Comparison of ENCODE assay signal across 8 cellular contexts in genomic region chr2:20578895-20579825, GRCh38.
DNase-seq lines count a peak whose midpoint lies in the region; ATAC-seq and TF ChIP-seq lines count a peak whose summit lies in the region.

No MANE protein-coding gene starts in this region.

- H3K36me3 ChIP-seq in GM23248 (ENCODE audit: low read depth) = no peaks in the 10 kb centered on the region
- H3K36me3 ChIP-seq in brain microvascular endothelial cell (replicated peaks) = no peaks in the 10 kb centered on the region

- in situ Hi-C loops in GM23248 (cut with MboI) (no loop called here), brain microvascular endothelial cell (cut with HindIII; ENCODE audit: low pct_ligation_motif_present, low sequenced_read_pairs) (no loop called here)

- WGBS in GM23248 (ENCODE audit: low coverage in 1 of 2, low lambda C conversion rate in 2 of 2, missing lambda C conversion rate in 2 of 2), 2 experiments = 23 to 25% methylated on average over 15 of the region's 15 CpGs

- no peaks in the 10 kb centered on the region for H3K9me3 ChIP-seq in GM23248 (ENCODE audit: low read depth)

- H3K27ac Mint-ChIP-seq in stimulated activated effector memory CD8-positive, alpha-beta T cell treated with anti-CD3 and anti-CD28 coated beads, Interleukin-12 subunit alpha, Interleukin-12 subunit beta, amount 100 ng/mL, for 72 hours = peak overlapping the region; percentile 88

- peaks cover 10% of the 10 kb centered on the region for H3K36me3 Mint-ChIP-seq in stimulated activated effector memory CD8-positive, alpha-beta T cell treated with anti-CD3 and anti-CD28 coated beads, Interleukin-12 subunit alpha, Interleukin-12 subunit beta, amount 100 ng/mL, for 72 hours

- H3K27ac ChIP-seq in GM23248 (peak overlapping the region; percentile 52), brain microvascular endothelial cell (peak overlapping the region; percentile 88)

- peaks cover 54% of the 10 kb centered on the region for H3K4me1 Mint-ChIP-seq in stimulated activated effector memory CD8-positive, alpha-beta T cell treated with anti-CD3 and anti-CD28 coated beads, Interleukin-12 subunit alpha, Interleukin-12 subunit beta, amount 100 ng/mL, for 72 hours

- H3K79me2 ChIP-seq in GM23248 (ENCODE audit: insufficient read depth) = no peaks in the 10 kb centered on the region

- H3K4me3 ChIP-seq in GM23248 (no peak overlapping the region), brain microvascular endothelial cell (ENCODE audit: low read depth, low read length) (no peak overlapping the region)

- H3K9me3 Mint-ChIP-seq in stimulated activated effector memory CD8-positive, alpha-beta T cell treated with anti-CD3 and anti-CD28 coated beads, Interleukin-12 subunit alpha, Interleukin-12 subunit beta, amount 100 ng/mL, for 72 hours = peaks cover 2% of the 10 kb centered on the region

- 0 out of 2 replicates have a peak overlapping the region, but pooled peaks have one; percentile 28 for H2AFZ ChIP-seq in GM23248

- DNase-seq in GM04503 (ENCODE audit: low read depth) (peak; percentile 87), GM23248 (peak; percentile 98), HuH-7.5 (ENCODE audit: low spot score) (peak; percentile 46), brain microvascular endothelial cell (peak; percentile 99), iris pigment epithelial cell (ENCODE audit: low read depth) (peak; percentile 99), NCI-H524 (lab: John Stamatoyannopoulos, UW) (no peak), NCI-H82 (lab: John Stamatoyannopoulos, UW) (no peak)
- no peak for DNase-seq in stimulated activated effector memory CD8-positive, alpha-beta T cell treated with anti-CD3 and anti-CD28 coated beads, Interleukin-12 subunit alpha, Interleukin-12 subunit beta, amount 100 ng/mL, for 72 hours (ENCODE audit: low spot score in 2 of 2)

- no peaks in the 10 kb centered on the region for H4K20me1 ChIP-seq in GM23248 (ENCODE audit: insufficient read depth)

- no peak for TF ChIP-seq CTCF in brain microvascular endothelial cell (IDR thresholded peaks at IDR 0.05; ENCODE audit: low read depth, low read length, missing control alignments)

- no peak for ATAC-seq in stimulated activated effector memory CD8-positive, alpha-beta T cell treated with anti-CD3 and anti-CD28 coated beads, Interleukin-12 subunit alpha, Interleukin-12 subunit beta, amount 100 ng/mL, for 72 hours

- H3K9me2 ChIP-seq in GM23248 (ENCODE audit: insufficient read depth) = no peaks in the 10 kb centered on the region

- peak overlapping the region; percentile 56 for H3K4me2 ChIP-seq in GM23248 (ENCODE audit: unreplicated experiment)

- H3K4me1 ChIP-seq in GM23248 (ENCODE audit: insufficient read depth) = peaks cover 33% of the 10 kb centered on the region

- H3K27me3 ChIP-seq in GM23248 (replicated peaks; ENCODE audit: insufficient read depth) (no peaks in the 10 kb centered on the region), brain microvascular endothelial cell (replicated peaks) (no peaks in the 10 kb centered on the region)

- no peak overlapping the region for H3K4me3 Mint-ChIP-seq in stimulated activated effector memory CD8-positive, alpha-beta T cell treated with anti-CD3 and anti-CD28 coated beads, Interleukin-12 subunit alpha, Interleukin-12 subunit beta, amount 100 ng/mL, for 72 hours

- H3F3A ChIP-seq in GM23248 (ENCODE audit: insufficient read depth) = peaks cover 31% of the 10 kb centered on the region

- peak overlapping the region; percentile 29 for H3K9ac ChIP-seq in GM23248

Comparison
In these comparisons a context has a peak if more than half of its experiments do, and no peak if none do; other contexts are left out.
1. DNase-seq: peak in GM04503 (single experiment), GM23248 (single experiment), HuH-7.5 (single experiment), brain microvascular endothelial cell (single experiment) and iris pigment epithelial cell (single experiment); none in stimulated activated effector memory CD8-positive, alpha-beta T cell treated with anti-CD3 and anti-CD28 coated beads, Interleukin-12 subunit alpha, Interleukin-12 subunit beta, amount 100 ng/mL, for 72 hours (0 of 2), NCI-H524 (0 of 2) and NCI-H82 (single experiment).